16 cellular contexts compared by ENCODE assay signal in the genomic region with DNA sequence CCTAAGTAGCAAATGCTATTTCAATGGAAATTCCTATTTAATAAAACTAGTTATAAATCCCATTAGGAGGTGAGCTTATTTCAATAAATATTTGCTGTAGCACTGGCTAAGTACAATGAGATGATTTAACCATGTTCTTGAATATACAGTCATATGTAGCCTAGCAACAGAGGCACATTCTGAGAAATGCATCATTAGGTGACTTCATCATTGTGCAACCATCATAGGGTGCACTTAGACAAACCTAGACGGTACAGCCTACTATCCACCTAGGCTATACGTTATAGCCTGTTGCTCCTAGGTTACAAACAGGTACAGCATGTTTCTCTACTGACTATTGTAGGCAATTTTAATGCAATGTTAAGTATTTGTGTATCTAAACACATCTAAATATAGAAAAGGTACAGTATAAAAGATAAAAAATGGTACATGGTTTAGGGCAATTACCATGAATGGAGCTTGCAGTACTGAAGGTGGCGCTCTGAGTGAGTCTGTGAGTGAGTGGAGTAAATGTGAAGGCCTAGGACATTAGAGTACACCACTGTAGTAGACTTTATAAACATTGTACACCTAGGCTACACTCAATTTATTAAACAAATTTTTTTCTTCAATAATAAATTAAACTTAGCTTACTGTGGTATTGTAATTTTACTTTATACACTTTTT.
DNase-seq lines count a peak whose midpoint lies in the region; ATAC-seq and TF ChIP-seq lines count a peak whose summit lies in the region.
"Had no signal": no experiment of that assay in that cellular context is flagged by ENCODE, and none has a peak within 500 bp of the region (broad histone marks: within the 10 kb centered on the region; RNA-seq: fewer than 3 reads in every experiment).

No MANE protein-coding gene starts in this region.

- intact Hi-C loops in activated T-helper 1 cell treated with anti-CD3 and anti-CD28 coated beads, Interleukin-12 subunit alpha, Interleukin-12 subunit beta, Interleukin-2, Interleukin-4 antibody, amounts not matched to agents 30 ng/mL and 10 ng/mL and 1 ng/mL, durations not matched to agents 14 hours and 24 hours and 36 hours (cut with micrococcal nuclease) = no loop called here

- no peak overlapping the region for H3K27ac Mint-ChIP-seq in activated T-helper 1 cell treated with anti-CD3 and anti-CD28 coated beads, Interleukin-12 subunit alpha, Interleukin-12 subunit beta, Interleukin-2, Interleukin-4 antibody, amounts not matched to agents 30 ng/mL and 10 ng/mL and 1 ng/mL, durations not matched to agents 14 hours and 24 hours and 36 hours
- H3K27ac Mint-ChIP-seq: natural killer cell treated with Interleukin-12 subunit alpha and Interleukin-12 subunit beta and Interleukin-15 and Interleukin-18, amount 100 ng/mL, for 72 hours had no signal

- no peak overlapping the region for H3K4me3 Mint-ChIP-seq in activated T-helper 1 cell treated with anti-CD3 and anti-CD28 coated beads, Interleukin-12 subunit alpha, Interleukin-12 subunit beta, Interleukin-2, Interleukin-4 antibody, amounts not matched to agents 30 ng/mL and 10 ng/mL and 1 ng/mL, durations not matched to agents 14 hours and 24 hours and 36 hours
- H3K4me3 Mint-ChIP-seq: natural killer cell treated with Interleukin-12 subunit alpha and Interleukin-12 subunit beta and Interleukin-15 and Interleukin-18, amount 100 ng/mL, for 72 hours had no signal

- H3K27ac ChIP-seq in C4-2B = no peak overlapping the region
- H3K27ac ChIP-seq: left lung, sigmoid colon, SJSA1 had no signal

- DNase-seq in SK-MEL-5 (ENCODE audit: low read depth, low spot score) (peak; percentile 35), fibroblast of mammary gland (ENCODE audit: low read depth) (peak; percentile 58), NOMO-1 treated with DMSO at 0.1 percent for 48 hours (lab: John Stamatoyannopoulos, UW; ENCODE audit: unreplicated experiment) (no peak)
- DNase-seq in activated T-helper 1 cell treated with anti-CD3 and anti-CD28 coated beads, Interleukin-12 subunit alpha, Interleukin-12 subunit beta, Interleukin-2, Interleukin-4 antibody, amounts not matched to agents 30 ng/mL and 10 ng/mL and 1 ng/mL, durations not matched to agents 14 hours and 24 hours and 36 hours (ENCODE audit: low spot score) = no peak
- no peak for DNase-seq in stimulated activated CD4-positive, alpha-beta T cell treated with anti-CD3 and anti-CD28 coated beads, Interleukin-1b, Interleukin-23, amount 100 ng/mL, for 48 hours
- DNase-seq: aorta; effector CD4-positive, alpha-beta T cell; left lung; NCI-H1694; NCI-H526 treated with DMSO at 0.1 percent for 48 hours; sigmoid colon had no signal

- no peak overlapping the region for H3K4me3 ChIP-seq in fibroblast of mammary gland (ENCODE audit: control insufficient read depth, low read depth, low read length)
- H3K4me3 ChIP-seq: left lung, sigmoid colon, SJSA1 had no signal

- no peaks in the 10 kb centered on the region for H3K4me1 Mint-ChIP-seq in activated T-helper 1 cell treated with anti-CD3 and anti-CD28 coated beads, Interleukin-12 subunit alpha, Interleukin-12 subunit beta, Interleukin-2, Interleukin-4 antibody, amounts not matched to agents 30 ng/mL and 10 ng/mL and 1 ng/mL, durations not matched to agents 14 hours and 24 hours and 36 hours (ENCODE audit: low read depth)

- no peaks in the 10 kb centered on the region for H3K36me3 Mint-ChIP-seq in activated T-helper 1 cell treated with anti-CD3 and anti-CD28 coated beads, Interleukin-12 subunit alpha, Interleukin-12 subunit beta, Interleukin-2, Interleukin-4 antibody, amounts not matched to agents 30 ng/mL and 10 ng/mL and 1 ng/mL, durations not matched to agents 14 hours and 24 hours and 36 hours (ENCODE audit: low read depth)
- H3K36me3 Mint-ChIP-seq: natural killer cell treated with Interleukin-12 subunit alpha and Interleukin-12 subunit beta and Interleukin-15 and Interleukin-18, amount 100 ng/mL, for 72 hours had no signal

- TF ChIP-seq CTCF in C4-2B (conservative IDR thresholded peaks at IDR 0.05) (peak; percentile 16), fibroblast of mammary gland (conservative IDR thresholded peaks at IDR 0.05; ENCODE audit: control insufficient read depth, insufficient read depth, low read depth, low read length) (no peak)

- no peaks in the 10 kb centered on the region for H3K27me3 Mint-ChIP-seq in activated T-helper 1 cell treated with anti-CD3 and anti-CD28 coated beads, Interleukin-12 subunit alpha, Interleukin-12 subunit beta, Interleukin-2, Interleukin-4 antibody, amounts not matched to agents 30 ng/mL and 10 ng/mL and 1 ng/mL, durations not matched to agents 14 hours and 24 hours and 36 hours (ENCODE audit: insufficient read depth)

- in situ Hi-C loops in SK-MEL-5 (cut with HindIII; ENCODE audit: low pct_unique_long_range_greater_than_20kb, low sequenced_read_pairs) = no loop called here

- ATAC-seq in GM19351 (IDR thresholded peaks at IDR 0.05; ENCODE audit: unreplicated experiment) (peak; percentile 41), HG02610 (IDR thresholded peaks at IDR 0.05; ENCODE audit: unreplicated experiment) (no peak)
- ATAC-seq: left lung; natural killer cell treated with Interleukin-12 subunit alpha and Interleukin-12 subunit beta and Interleukin-15 and Interleukin-18, amount 100 ng/mL, for 72 hours had no signal

- no peaks in the 10 kb centered on the region for H3K9me3 Mint-ChIP-seq in activated T-helper 1 cell treated with anti-CD3 and anti-CD28 coated beads, Interleukin-12 subunit alpha, Interleukin-12 subunit beta, Interleukin-2, Interleukin-4 antibody, amounts not matched to agents 30 ng/mL and 10 ng/mL and 1 ng/mL, durations not matched to agents 14 hours and 24 hours and 36 hours
- H3K9me3 Mint-ChIP-seq: natural killer cell treated with Interleukin-12 subunit alpha and Interleukin-12 subunit beta and Interleukin-15 and Interleukin-18, amount 100 ng/mL, for 72 hours had no signal

Comparison
In these comparisons a context has a peak if more than half of its experiments do, and no peak if none do; other contexts are left out.
1. DNase-seq: peak in SK-MEL-5 (single experiment) and fibroblast of mammary gland (single experiment); none in activated T-helper 1 cell treated with anti-CD3 and anti-CD28 coated beads, Interleukin-12 subunit alpha, Interleukin-12 subunit beta, Interleukin-2, Interleukin-4 antibody, amounts not matched to agents 30 ng/mL and 10 ng/mL and 1 ng/mL, durations not matched to agents 14 hours and 24 hours and 36 hours (single experiment), NOMO-1 treated with DMSO at 0.1 percent for 48 hours (single experiment) and stimulated activated CD4-positive, alpha-beta T cell treated with anti-CD3 and anti-CD28 coated beads, Interleukin-1b, Interleukin-23, amount 100 ng/mL, for 48 hours (single experiment).